ENCODE assay signal across 1 cellular context in the genomic region with DNA sequence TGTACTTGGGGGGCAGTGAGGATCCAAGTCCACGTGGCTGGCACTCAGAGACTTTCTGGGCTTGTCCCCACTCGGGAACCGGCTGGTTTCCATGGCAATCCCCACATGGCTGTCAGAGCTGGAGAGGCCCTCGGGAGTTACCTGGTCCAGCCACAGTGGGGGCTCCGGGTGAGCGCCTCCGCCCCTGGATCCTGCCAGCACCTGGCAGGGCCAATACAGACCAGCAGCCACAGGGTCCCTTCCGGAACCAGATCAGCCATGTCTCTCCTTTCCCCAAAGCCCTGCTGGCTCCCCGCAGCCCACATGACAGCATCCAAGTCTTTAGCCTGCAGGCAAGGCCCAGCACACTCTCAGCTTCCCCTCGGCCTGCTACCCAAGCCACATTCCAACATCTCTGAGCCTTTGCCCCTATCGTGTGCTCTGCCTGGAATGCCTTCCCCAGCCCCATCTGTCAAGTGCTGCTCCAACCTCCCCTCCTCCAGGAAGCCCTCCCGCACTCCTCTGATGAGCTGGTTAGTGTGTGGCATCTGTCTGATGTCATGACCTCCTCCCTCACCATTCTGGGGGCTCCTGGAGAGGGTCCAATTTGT.
TF ChIP-seq lines count a peak whose summit lies in the region.

No MANE protein-coding gene starts in this region.

TF ChIP-seq in GM23338, 12 proteins besides CTCF, POLR2A, EP300 and RAD21 (continued from another document):
- TF ChIP-seq, protein P1, sequence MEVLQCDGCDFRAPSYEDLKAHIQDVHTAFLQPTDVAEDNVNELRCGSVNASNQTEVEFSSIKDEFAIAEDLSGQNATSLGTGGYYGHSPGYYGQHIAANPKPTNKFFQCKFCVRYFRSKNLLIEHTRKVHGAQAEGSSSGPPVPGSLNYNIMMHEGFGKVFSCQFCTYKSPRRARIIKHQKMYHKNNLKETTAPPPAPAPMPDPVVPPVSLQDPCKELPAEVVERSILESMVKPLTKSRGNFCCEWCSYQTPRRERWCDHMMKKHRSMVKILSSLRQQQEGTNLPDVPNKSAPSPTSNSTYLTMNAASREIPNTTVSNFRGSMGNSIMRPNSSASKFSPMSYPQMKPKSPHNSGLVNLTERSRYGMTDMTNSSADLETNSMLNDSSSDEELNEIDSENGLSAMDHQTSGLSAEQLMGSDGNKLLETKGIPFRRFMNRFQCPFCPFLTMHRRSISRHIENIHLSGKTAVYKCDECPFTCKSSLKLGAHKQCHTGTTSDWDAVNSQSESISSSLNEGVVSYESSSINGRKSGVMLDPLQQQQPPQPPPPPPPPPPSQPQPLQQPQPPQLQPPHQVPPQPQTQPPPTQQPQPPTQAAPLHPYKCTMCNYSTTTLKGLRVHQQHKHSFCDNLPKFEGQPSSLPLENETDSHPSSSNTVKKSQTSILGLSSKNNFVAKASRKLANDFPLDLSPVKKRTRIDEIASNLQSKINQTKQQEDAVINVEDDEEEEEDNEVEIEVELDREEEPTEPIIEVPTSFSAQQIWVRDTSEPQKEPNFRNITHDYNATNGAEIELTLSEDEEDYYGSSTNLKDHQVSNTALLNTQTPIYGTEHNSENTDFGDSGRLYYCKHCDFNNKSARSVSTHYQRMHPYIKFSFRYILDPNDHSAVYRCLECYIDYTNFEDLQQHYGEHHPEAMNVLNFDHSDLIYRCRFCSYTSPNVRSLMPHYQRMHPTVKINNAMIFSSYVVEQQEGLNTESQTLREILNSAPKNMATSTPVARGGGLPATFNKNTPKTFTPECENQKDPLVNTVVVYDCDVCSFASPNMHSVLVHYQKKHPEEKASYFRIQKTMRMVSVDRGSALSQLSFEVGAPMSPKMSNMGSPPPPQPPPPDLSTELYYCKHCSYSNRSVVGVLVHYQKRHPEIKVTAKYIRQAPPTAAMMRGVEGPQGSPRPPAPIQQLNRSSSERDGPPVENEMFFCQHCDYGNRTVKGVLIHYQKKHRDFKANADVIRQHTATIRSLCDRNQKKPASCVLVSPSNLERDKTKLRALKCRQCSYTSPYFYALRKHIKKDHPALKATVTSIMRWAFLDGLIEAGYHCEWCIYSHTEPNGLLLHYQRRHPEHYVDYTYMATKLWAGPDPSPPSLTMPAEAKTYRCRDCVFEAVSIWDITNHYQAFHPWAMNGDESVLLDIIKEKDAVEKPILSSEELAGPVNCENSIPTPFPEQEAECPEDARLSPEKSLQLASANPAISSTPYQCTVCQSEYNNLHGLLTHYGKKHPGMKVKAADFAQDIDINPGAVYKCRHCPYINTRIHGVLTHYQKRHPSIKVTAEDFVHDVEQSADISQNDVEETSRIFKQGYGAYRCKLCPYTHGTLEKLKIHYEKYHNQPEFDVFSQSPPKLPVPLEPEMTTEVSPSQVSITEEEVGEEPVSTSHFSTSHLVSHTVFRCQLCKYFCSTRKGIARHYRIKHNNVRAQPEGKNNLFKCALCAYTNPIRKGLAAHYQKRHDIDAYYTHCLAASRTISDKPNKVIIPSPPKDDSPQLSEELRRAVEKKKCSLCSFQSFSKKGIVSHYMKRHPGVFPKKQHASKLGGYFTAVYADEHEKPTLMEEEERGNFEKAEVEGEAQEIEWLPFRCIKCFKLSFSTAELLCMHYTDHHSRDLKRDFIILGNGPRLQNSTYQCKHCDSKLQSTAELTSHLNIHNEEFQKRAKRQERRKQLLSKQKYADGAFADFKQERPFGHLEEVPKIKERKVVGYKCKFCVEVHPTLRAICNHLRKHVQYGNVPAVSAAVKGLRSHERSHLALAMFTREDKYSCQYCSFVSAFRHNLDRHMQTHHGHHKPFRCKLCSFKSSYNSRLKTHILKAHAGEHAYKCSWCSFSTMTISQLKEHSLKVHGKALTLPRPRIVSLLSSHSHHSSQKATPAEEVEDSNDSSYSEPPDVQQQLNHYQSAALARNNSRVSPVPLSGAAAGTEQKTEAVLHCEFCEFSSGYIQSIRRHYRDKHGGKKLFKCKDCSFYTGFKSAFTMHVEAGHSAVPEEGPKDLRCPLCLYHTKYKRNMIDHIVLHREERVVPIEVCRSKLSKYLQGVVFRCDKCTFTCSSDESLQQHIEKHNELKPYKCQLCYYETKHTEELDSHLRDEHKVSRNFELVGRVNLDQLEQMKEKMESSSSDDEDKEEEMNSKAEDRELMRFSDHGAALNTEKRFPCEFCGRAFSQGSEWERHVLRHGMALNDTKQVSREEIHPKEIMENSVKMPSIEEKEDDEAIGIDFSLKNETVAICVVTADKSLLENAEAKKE (CRISPR knock-in tag; IDR thresholded peaks at IDR 0.05) = no peak
- TF ChIP-seq, protein P2, sequence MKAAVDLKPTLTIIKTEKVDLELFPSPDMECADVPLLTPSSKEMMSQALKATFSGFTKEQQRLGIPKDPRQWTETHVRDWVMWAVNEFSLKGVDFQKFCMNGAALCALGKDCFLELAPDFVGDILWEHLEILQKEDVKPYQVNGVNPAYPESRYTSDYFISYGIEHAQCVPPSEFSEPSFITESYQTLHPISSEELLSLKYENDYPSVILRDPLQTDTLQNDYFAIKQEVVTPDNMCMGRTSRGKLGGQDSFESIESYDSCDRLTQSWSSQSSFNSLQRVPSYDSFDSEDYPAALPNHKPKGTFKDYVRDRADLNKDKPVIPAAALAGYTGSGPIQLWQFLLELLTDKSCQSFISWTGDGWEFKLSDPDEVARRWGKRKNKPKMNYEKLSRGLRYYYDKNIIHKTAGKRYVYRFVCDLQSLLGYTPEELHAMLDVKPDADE (IDR thresholded peaks at IDR 0.05) = no peak
- TF ChIP-seq CREB1 (CRISPR knock-in tag; IDR thresholded peaks at IDR 0.05; ENCODE audit: low read depth) = no peak
- TF ChIP-seq ZNF114 (CRISPR knock-in tag; IDR thresholded peaks at IDR 0.05) = no peak
- TF ChIP-seq, protein P3, sequence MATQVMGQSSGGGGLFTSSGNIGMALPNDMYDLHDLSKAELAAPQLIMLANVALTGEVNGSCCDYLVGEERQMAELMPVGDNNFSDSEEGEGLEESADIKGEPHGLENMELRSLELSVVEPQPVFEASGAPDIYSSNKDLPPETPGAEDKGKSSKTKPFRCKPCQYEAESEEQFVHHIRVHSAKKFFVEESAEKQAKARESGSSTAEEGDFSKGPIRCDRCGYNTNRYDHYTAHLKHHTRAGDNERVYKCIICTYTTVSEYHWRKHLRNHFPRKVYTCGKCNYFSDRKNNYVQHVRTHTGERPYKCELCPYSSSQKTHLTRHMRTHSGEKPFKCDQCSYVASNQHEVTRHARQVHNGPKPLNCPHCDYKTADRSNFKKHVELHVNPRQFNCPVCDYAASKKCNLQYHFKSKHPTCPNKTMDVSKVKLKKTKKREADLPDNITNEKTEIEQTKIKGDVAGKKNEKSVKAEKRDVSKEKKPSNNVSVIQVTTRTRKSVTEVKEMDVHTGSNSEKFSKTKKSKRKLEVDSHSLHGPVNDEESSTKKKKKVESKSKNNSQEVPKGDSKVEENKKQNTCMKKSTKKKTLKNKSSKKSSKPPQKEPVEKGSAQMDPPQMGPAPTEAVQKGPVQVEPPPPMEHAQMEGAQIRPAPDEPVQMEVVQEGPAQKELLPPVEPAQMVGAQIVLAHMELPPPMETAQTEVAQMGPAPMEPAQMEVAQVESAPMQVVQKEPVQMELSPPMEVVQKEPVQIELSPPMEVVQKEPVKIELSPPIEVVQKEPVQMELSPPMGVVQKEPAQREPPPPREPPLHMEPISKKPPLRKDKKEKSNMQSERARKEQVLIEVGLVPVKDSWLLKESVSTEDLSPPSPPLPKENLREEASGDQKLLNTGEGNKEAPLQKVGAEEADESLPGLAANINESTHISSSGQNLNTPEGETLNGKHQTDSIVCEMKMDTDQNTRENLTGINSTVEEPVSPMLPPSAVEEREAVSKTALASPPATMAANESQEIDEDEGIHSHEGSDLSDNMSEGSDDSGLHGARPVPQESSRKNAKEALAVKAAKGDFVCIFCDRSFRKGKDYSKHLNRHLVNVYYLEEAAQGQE (IDR thresholded peaks at IDR 0.05; ENCODE audit: unreplicated experiment) = no peak
- TF ChIP-seq JUNB (IDR thresholded peaks at IDR 0.05; ENCODE audit: unreplicated experiment) = no peak
- no peak for TF ChIP-seq EZH2 (IDR thresholded peaks at IDR 0.05; ENCODE audit: low read depth, unreplicated experiment)
